Comparison of ENCODE assay signal across 8 cellular contexts in genomic region chr18:9105420-9105819, GRCh38. TPM values are rescaled to one million over a fixed set of nuclear protein-coding genes. Genes with fewer than 3 reads are reported as not detected.
DNase-seq lines count a peak whose midpoint lies in the region; ATAC-seq, FAIRE-seq and TF ChIP-seq lines count a peak whose summit lies in the region.

No MANE protein-coding gene starts in this region.

- H3K4me1 ChIP-seq in kidney (ENCODE audit: control insufficient read depth in 1 of 2, insufficient read depth in 1 of 2, low read depth in 1 of 2, low read length in 2 of 2) (peaks cover 20 to 28% of the 10 kb centered on the region in 2 donors), subcutaneous abdominal adipose tissue (ENCODE audit: control insufficient read depth in 5 of 5, insufficient read depth in 5 of 5, low read length in 5 of 5) (peaks cover 4 to 77% (median 68%) of the 10 kb centered on the region in 5 donors)

- no peak for FAIRE-seq in kidney (lab: Jason Lieb, UNC)

- H3K9ac ChIP-seq in kidney (ENCODE audit: low read length in 2 of 2) (peak overlapping the region in 1 of 2 donors; percentile 35), subcutaneous abdominal adipose tissue (ENCODE audit: low read length in 5 of 5) (peak overlapping the region in 3 of 5 donors; percentile 49 to 95 (median 81))

- TF ChIP-seq CTCF in kidney (IDR thresholded peaks at IDR 0.05; ENCODE audit: borderline replicate concordance, extremely low read depth, insufficient read depth) = no peak

- H3K27ac ChIP-seq in kidney (ENCODE audit: low read depth in 2 of 2, low read length in 2 of 2) (no peak overlapping the region), subcutaneous abdominal adipose tissue (ENCODE audit: low read depth, low read length) (peak overlapping the region; percentile 62)

- peak overlapping the region; percentile 89 for H3K27ac Mint-ChIP-seq in activated naive CD4-positive, alpha-beta T cell treated with anti-CD3 and anti-CD28 coated beads for 36 hours
- peak overlapping the region; percentile 95 to 99 for H3K27ac Mint-ChIP-seq in activated naive CD4-positive, alpha-beta T cell treated with anti-CD3 and anti-CD28 coated beads, Interleukin-2, amount 50 U/mL, for 72 hours

- intact Hi-C loops in activated naive CD4-positive, alpha-beta T cell treated with anti-CD3 and anti-CD28 coated beads for 36 hours (cut with micrococcal nuclease) = loop anchor here (10.0 kb wide), 1 partner anchor 1419 kb away; the partner anchor contains the start of gene NAPG
- intact Hi-C loops in kidney (cut with DNase I) = no loop called here

- CTCF ChIA-PET in activated naive CD4-positive, alpha-beta T cell treated with anti-CD3 and anti-CD28 coated beads for 36 hours (lab: Charles Lee) = interaction anchor here (1.0 to 3.0 kb wide), 4 partner anchors 18 to 37 kb away, joined by 3 to 13 read pairs (median 9); no protein-coding TSS in a partner anchor

- H3K27me3 ChIP-seq in subcutaneous abdominal adipose tissue (ENCODE audit: control insufficient read depth in 5 of 5, insufficient read depth in 4 of 5, low read length in 5 of 5) = no peaks in the 10 kb centered on the region

- H3K36me3 Mint-ChIP-seq in activated naive CD4-positive, alpha-beta T cell treated with anti-CD3 and anti-CD28 coated beads for 36 hours (ENCODE audit: low read depth) = peaks cover 60% of the 10 kb centered on the region
- peaks cover 49 to 78% of the 10 kb centered on the region in 2 donors for H3K36me3 Mint-ChIP-seq in activated naive CD4-positive, alpha-beta T cell treated with anti-CD3 and anti-CD28 coated beads, Interleukin-2, amount 50 U/mL, for 72 hours

- ATAC-seq in activated naive CD4-positive, alpha-beta T cell treated with anti-CD3 and anti-CD28 coated beads, Interleukin-2, amount 50 U/mL, for 72 hours = no peak
- ATAC-seq in HG03045 (IDR thresholded peaks at IDR 0.05; ENCODE audit: unreplicated experiment) = no peak

- no peaks in the 10 kb centered on the region for H3K27me3 Mint-ChIP-seq in activated naive CD4-positive, alpha-beta T cell treated with anti-CD3 and anti-CD28 coated beads for 36 hours (ENCODE audit: low read depth)

- DNase-seq in activated naive CD4-positive, alpha-beta T cell treated with anti-CD3 and anti-CD28 coated beads for 36 hours = no peak
- DNase-seq in activated naive CD4-positive, alpha-beta T cell (lab: John Stamatoyannopoulos, UW) = no peak
- no peak for DNase-seq in activated naive CD4-positive, alpha-beta T cell treated with anti-CD3 and anti-CD28 coated beads, Interleukin-2, amount 50 U/mL, for 72 hours (ENCODE audit: low spot score in 2 of 2)
- DNase-seq in kidney (no peak), globus pallidus (ENCODE audit: low spot score) (no peak)
- DNase-seq in effector CD8-positive, alpha-beta T cell (lab: John Stamatoyannopoulos, UW) = no peak

- no peaks in the 10 kb centered on the region for H3K9me3 Mint-ChIP-seq in activated naive CD4-positive, alpha-beta T cell treated with anti-CD3 and anti-CD28 coated beads for 36 hours
- H3K9me3 Mint-ChIP-seq in activated naive CD4-positive, alpha-beta T cell treated with anti-CD3 and anti-CD28 coated beads, Interleukin-2, amount 50 U/mL, for 72 hours = no peaks in the 10 kb centered on the region

- H3K4me3 Mint-ChIP-seq in activated naive CD4-positive, alpha-beta T cell treated with anti-CD3 and anti-CD28 coated beads for 36 hours = peak overlapping the region; percentile 81

- H3K36me3 ChIP-seq in kidney (ENCODE audit: control insufficient read depth in 1 of 2, insufficient read depth in 2 of 2, low read length in 2 of 2) (no peaks in the 10 kb centered on the region), subcutaneous abdominal adipose tissue (ENCODE audit: control insufficient read depth in 5 of 5, insufficient read depth in 5 of 5, low read length in 5 of 5) (no peaks in the 10 kb centered on the region)

- H3K9me3 ChIP-seq in kidney (ENCODE audit: control insufficient read depth in 1 of 2, low read length in 2 of 2) (no peaks in the 10 kb centered on the region), subcutaneous abdominal adipose tissue (ENCODE audit: control insufficient read depth in 5 of 5, low read length in 5 of 5) (no peaks in the 10 kb centered on the region)

- H3K4me1 Mint-ChIP-seq in activated naive CD4-positive, alpha-beta T cell treated with anti-CD3 and anti-CD28 coated beads for 36 hours (ENCODE audit: low read depth) = peaks cover 64% of the 10 kb centered on the region

- H3K4me3 ChIP-seq in kidney (ENCODE audit: low read length in 2 of 2) = peak overlapping the region; percentile 33 to 87
- H3K4me3 ChIP-seq in subcutaneous abdominal adipose tissue (ENCODE audit: low read depth in 1 of 5, low read length in 5 of 5) = peak overlapping the region in 1 of 5 donors; percentile 2

RNA-seq across cellular contexts. Expression of gene NDUFV2, which starts 2.9 kb away (rescaled TPM):
- 100 to 1,000 TPM; 290 to 303 TPM for total RNA-seq in activated naive CD4-positive, alpha-beta T cell treated with anti-CD3 and anti-CD28 coated beads for 36 hours
- total RNA-seq in activated naive CD4-positive, alpha-beta T cell treated with anti-CD3 and anti-CD28 coated beads, Interleukin-2, amount 50 U/mL, for 72 hours = 100 to 1,000 TPM; 311 to 402 TPM
- 131 TPM for total RNA-seq in kidney
- polyA plus RNA-seq in kidney (ENCODE audit: insufficient read depth, low read depth, low replicate concordance) = 391 TPM

RNA-seq across cellular contexts. Expression of gene ANKRD12, which starts 31.2 kb away (rescaled TPM):
- total RNA-seq in activated naive CD4-positive, alpha-beta T cell treated with anti-CD3 and anti-CD28 coated beads for 36 hours = 10 to 100 TPM; 37.5 to 40.0 TPM
- 10 to 100 TPM; 63.7 to 72.3 TPM for total RNA-seq in activated naive CD4-positive, alpha-beta T cell treated with anti-CD3 and anti-CD28 coated beads, Interleukin-2, amount 50 U/mL, for 72 hours
- total RNA-seq in kidney = 81.8 TPM
- 3.9 TPM for polyA plus RNA-seq in kidney (ENCODE audit: insufficient read depth, low read depth, low replicate concordance)
